9 cellular contexts compared by ENCODE assay signal in genomic region chr5:56264417-56265025, GRCh38. TPM values are rescaled to one million over a fixed set of nuclear protein-coding genes. Genes with fewer than 3 reads are reported as not detected.
A peak's percentile ranks its signal among the peaks of the same experiment; 100 is the strongest.
DNase-seq lines count a peak whose midpoint lies in the region; ATAC-seq and TF ChIP-seq lines count a peak whose summit lies in the region.
"Had no signal": no experiment of that assay in that cellular context is flagged by ENCODE, and none has a peak within 500 bp of the region (broad histone marks: within the 10 kb centered on the region; RNA-seq: fewer than 3 reads in every experiment).

No MANE protein-coding gene starts in this region.

- DNase-seq in NCI-H1436 (lab: John Stamatoyannopoulos, UW) (peak; percentile 26), NCI-H1436 treated with DMSO at 0.1 percent for 48 hours (lab: John Stamatoyannopoulos, UW) (no peak), HPDE6-E6E7 (ENCODE audit: extremely low spot score) (peak; percentile 34), SK-N-DZ (ENCODE audit: low spot score) (peak; percentile 25), fibroblast of gingiva (ENCODE audit: low read depth) (peak; percentile 31), omental fat pad (ENCODE audit: low spot score) (no peak)
- no peak for DNase-seq in effector CD8-positive, alpha-beta T cell (lab: John Stamatoyannopoulos, UW)

- peak in 1 of 3 donors; percentile 29 for TF ChIP-seq CTCF in omental fat pad (IDR thresholded peaks at IDR 0.05)

- ATAC-seq in omental fat pad (ENCODE audit: low FRiP score) (peak; percentile 55), HG03159 (IDR thresholded peaks at IDR 0.05; ENCODE audit: unreplicated experiment) (no peak)
- ATAC-seq: CD8-positive, alpha-beta T cell had no signal

RNA-seq across cellular contexts. Expression of gene ANKRD55, which starts 31.4 kb away (rescaled TPM):
- not detected in 2 replicates for polyA plus RNA-seq in SK-N-DZ (2014; cell fraction: cytosol; rRNA removed)
- not detected in 2 replicates for polyA plus RNA-seq in SK-N-DZ (2014; cell fraction: nucleus; rRNA removed)
- total RNA-seq in omental fat pad: under 1 TPM in 2 of 4 donors, not detected in 2; 0.44 to 0.46 TPM
- total RNA-seq: CD8-positive, alpha-beta T cell had no signal

Comparison
In these comparisons a context has a peak if more than half of its experiments do, and no peak if none do; other contexts are left out.
1. DNase-seq: peak in NCI-H1436 (single experiment), HPDE6-E6E7 (single experiment), SK-N-DZ (single experiment) and fibroblast of gingiva (single experiment); none in NCI-H1436 treated with DMSO at 0.1 percent for 48 hours (single experiment), omental fat pad (single experiment) and effector CD8-positive, alpha-beta T cell (single experiment).